In the genomic region with DNA sequence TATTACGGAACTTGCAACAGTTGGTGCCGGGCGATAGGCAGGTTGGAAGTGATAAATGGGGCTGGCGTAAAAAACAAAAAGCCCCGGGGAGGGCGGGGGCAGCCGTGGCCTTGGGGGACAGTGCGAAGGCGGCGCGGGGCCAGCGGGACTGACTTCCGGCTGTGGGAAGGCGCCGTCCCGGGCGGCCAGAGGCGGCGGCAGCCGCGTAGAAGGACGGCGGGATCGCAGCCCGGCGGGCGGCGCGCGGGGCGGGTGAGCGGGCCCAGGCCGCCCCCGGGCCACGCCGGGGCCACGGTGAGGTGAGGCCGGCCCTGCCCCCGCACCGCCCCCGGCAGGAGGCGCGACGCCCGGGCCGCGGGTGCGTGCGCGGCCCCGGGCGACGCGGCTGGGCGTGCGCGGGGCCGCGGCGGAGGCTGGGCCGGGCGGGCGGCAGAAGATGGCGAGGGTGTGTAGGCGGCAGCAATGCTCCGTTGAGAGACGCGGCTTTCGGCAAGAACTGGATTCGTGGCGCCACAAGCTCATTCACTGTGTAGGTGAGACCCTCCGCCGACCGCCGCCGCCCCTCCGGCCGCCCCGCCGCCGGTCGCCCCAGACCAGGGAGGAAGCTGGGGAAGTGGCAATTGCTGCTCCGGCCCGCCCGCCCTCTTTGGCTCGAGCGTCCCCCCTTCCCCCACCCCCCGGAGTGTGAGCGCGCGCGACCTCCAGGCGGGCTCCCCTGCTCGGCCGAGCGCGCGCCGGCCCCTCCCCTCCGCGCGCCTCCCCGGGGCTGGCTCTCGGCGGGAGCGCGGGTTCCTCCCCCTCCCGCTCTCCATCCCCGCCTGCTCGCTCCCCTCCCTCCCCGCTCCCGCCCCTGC, we compare ENCODE assay signal across 1 cellular context.
TF ChIP-seq lines count a peak whose summit lies in the region.

A gene (plus strand): TSS at position 432 of the 854 bp plus-strand sequence. CDS start 116,760 bp downstream, outside the sequence.

TF ChIP-seq in HepG2, 621 proteins besides CTCF, POLR2A, EP300 and RAD21 (continued from another document and continues in another):
- TF ChIP-seq CHCHD3 (CRISPR knock-in tag; IDR thresholded peaks at IDR 0.05) (no peak), ZNF841 (CRISPR knock-in tag; IDR thresholded peaks at IDR 0.05; ENCODE audit: borderline replicate concordance) (no peak), ZNF235 (CRISPR knock-in tag; IDR thresholded peaks at IDR 0.05; ENCODE audit: borderline replicate concordance) (0 out of 2 replicates have a peak, but pooled peaks have one; percentile 70), KLF13 (CRISPR knock-in tag; IDR thresholded peaks at IDR 0.05) (no peak), NONO (IDR thresholded peaks at IDR 0.05) (no peak), NONO (CRISPR knock-in tag; conservative IDR thresholded peaks at IDR 0.05) (0 out of 2 replicates have a peak, but pooled peaks have one; percentile 6), ZNF660 (CRISPR knock-in tag; IDR thresholded peaks at IDR 0.05; ENCODE audit: borderline replicate concordance, low read depth) (no peak), ZNF747 (CRISPR knock-in tag; IDR thresholded peaks at IDR 0.05; ENCODE audit: borderline replicate concordance) (no peak), ZNF83 (CRISPR knock-in tag; IDR thresholded peaks at IDR 0.05; ENCODE audit: borderline replicate concordance) (no peak), STAG1 (CRISPR knock-in tag; IDR thresholded peaks at IDR 0.05) (peak; percentile 10; the same call in 1 of the 2 replicates), GTF3A (CRISPR knock-in tag; conservative IDR thresholded peaks at IDR 0.05) (no peak), ZFY (CRISPR knock-in tag; IDR thresholded peaks at IDR 0.05) (peak; percentile 76), ZNF205 (CRISPR knock-in tag; IDR thresholded peaks at IDR 0.05) (no peak), ZNF337 (CRISPR knock-in tag; IDR thresholded peaks at IDR 0.05; ENCODE audit: borderline replicate concordance, low read depth) (no peak), SP4 (CRISPR knock-in tag; IDR thresholded peaks at IDR 0.05) (peak; percentile 40; the same call in 1 of the 2 replicates), AGO1 (IDR thresholded peaks at IDR 0.05; ENCODE audit: low read depth, low read length, poor library complexity, severe bottlenecking) (no peak), ZNF674 (CRISPR knock-in tag; IDR thresholded peaks at IDR 0.05; ENCODE audit: low read depth) (no peak)
- TF ChIP-seq, protein P1, sequence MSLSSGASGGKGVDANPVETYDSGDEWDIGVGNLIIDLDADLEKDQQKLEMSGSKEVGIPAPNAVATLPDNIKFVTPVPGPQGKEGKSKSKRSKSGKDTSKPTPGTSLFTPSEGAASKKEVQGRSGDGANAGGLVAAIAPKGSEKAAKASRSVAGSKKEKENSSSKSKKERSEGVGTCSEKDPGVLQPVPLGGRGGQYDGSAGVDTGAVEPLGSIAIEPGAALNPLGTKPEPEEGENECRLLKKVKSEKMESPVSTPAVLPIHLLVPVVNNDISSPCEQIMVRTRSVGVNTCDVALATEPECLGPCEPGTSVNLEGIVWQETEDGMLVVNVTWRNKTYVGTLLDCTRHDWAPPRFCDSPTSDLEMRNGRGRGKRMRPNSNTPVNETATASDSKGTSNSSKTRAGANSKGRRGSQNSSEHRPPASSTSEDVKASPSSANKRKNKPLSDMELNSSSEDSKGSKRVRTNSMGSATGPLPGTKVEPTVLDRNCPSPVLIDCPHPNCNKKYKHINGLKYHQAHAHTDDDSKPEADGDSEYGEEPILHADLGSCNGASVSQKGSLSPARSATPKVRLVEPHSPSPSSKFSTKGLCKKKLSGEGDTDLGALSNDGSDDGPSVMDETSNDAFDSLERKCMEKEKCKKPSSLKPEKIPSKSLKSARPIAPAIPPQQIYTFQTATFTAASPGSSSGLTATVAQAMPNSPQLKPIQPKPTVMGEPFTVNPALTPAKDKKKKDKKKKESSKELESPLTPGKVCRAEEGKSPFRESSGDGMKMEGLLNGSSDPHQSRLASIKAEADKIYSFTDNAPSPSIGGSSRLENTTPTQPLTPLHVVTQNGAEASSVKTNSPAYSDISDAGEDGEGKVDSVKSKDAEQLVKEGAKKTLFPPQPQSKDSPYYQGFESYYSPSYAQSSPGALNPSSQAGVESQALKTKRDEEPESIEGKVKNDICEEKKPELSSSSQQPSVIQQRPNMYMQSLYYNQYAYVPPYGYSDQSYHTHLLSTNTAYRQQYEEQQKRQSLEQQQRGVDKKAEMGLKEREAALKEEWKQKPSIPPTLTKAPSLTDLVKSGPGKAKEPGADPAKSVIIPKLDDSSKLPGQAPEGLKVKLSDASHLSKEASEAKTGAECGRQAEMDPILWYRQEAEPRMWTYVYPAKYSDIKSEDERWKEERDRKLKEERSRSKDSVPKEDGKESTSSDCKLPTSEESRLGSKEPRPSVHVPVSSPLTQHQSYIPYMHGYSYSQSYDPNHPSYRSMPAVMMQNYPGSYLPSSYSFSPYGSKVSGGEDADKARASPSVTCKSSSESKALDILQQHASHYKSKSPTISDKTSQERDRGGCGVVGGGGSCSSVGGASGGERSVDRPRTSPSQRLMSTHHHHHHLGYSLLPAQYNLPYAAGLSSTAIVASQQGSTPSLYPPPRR (CRISPR knock-in tag; IDR thresholded peaks at IDR 0.05; ENCODE audit: borderline replicate concordance) = 0 out of 2 replicates have a peak, but pooled peaks have one; percentile 31
- TF ChIP-seq, protein P2, sequence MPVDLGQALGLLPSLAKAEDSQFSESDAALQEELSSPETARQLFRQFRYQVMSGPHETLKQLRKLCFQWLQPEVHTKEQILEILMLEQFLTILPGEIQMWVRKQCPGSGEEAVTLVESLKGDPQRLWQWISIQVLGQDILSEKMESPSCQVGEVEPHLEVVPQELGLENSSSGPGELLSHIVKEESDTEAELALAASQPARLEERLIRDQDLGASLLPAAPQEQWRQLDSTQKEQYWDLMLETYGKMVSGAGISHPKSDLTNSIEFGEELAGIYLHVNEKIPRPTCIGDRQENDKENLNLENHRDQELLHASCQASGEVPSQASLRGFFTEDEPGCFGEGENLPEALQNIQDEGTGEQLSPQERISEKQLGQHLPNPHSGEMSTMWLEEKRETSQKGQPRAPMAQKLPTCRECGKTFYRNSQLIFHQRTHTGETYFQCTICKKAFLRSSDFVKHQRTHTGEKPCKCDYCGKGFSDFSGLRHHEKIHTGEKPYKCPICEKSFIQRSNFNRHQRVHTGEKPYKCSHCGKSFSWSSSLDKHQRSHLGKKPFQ (CRISPR knock-in tag; IDR thresholded peaks at IDR 0.05; ENCODE audit: insufficient replicate concordance) = no peak
- TF ChIP-seq, protein P3, sequence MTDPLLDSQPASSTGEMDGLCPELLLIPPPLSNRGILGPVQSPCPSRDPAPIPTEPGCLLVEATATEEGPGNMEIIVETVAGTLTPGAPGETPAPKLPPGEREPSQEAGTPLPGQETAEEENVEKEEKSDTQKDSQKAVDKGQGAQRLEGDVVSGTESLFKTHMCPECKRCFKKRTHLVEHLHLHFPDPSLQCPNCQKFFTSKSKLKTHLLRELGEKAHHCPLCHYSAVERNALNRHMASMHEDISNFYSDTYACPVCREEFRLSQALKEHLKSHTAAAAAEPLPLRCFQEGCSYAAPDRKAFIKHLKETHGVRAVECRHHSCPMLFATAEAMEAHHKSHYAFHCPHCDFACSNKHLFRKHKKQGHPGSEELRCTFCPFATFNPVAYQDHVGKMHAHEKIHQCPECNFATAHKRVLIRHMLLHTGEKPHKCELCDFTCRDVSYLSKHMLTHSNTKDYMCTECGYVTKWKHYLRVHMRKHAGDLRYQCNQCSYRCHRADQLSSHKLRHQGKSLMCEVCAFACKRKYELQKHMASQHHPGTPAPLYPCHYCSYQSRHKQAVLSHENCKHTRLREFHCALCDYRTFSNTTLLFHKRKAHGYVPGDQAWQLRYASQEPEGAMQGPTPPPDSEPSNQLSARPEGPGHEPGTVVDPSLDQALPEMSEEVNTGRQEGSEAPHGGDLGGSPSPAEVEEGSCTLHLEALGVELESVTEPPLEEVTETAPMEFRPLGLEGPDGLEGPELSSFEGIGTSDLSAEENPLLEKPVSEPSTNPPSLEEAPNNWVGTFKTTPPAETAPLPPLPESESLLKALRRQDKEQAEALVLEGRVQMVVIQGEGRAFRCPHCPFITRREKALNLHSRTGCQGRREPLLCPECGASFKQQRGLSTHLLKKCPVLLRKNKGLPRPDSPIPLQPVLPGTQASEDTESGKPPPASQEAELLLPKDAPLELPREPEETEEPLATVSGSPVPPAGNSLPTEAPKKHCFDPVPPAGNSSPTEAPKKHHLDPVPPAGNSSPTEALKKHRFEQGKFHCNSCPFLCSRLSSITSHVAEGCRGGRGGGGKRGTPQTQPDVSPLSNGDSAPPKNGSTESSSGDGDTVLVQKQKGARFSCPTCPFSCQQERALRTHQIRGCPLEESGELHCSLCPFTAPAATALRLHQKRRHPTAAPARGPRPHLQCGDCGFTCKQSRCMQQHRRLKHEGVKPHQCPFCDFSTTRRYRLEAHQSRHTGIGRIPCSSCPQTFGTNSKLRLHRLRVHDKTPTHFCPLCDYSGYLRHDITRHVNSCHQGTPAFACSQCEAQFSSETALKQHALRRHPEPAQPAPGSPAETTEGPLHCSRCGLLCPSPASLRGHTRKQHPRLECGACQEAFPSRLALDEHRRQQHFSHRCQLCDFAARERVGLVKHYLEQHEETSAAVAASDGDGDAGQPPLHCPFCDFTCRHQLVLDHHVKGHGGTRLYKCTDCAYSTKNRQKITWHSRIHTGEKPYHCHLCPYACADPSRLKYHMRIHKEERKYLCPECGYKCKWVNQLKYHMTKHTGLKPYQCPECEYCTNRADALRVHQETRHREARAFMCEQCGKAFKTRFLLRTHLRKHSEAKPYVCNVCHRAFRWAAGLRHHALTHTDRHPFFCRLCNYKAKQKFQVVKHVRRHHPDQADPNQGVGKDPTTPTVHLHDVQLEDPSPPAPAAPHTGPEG (CRISPR knock-in tag; IDR thresholded peaks at IDR 0.05) = peak; percentile 95
- TF ChIP-seq, protein P4, sequence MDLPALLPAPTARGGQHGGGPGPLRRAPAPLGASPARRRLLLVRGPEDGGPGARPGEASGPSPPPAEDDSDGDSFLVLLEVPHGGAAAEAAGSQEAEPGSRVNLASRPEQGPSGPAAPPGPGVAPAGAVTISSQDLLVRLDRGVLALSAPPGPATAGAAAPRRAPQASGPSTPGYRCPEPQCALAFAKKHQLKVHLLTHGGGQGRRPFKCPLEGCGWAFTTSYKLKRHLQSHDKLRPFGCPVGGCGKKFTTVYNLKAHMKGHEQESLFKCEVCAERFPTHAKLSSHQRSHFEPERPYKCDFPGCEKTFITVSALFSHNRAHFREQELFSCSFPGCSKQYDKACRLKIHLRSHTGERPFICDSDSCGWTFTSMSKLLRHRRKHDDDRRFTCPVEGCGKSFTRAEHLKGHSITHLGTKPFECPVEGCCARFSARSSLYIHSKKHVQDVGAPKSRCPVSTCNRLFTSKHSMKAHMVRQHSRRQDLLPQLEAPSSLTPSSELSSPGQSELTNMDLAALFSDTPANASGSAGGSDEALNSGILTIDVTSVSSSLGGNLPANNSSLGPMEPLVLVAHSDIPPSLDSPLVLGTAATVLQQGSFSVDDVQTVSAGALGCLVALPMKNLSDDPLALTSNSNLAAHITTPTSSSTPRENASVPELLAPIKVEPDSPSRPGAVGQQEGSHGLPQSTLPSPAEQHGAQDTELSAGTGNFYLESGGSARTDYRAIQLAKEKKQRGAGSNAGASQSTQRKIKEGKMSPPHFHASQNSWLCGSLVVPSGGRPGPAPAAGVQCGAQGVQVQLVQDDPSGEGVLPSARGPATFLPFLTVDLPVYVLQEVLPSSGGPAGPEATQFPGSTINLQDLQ (CRISPR knock-in tag; IDR thresholded peaks at IDR 0.05) = no peak
- TF ChIP-seq, protein P5, sequence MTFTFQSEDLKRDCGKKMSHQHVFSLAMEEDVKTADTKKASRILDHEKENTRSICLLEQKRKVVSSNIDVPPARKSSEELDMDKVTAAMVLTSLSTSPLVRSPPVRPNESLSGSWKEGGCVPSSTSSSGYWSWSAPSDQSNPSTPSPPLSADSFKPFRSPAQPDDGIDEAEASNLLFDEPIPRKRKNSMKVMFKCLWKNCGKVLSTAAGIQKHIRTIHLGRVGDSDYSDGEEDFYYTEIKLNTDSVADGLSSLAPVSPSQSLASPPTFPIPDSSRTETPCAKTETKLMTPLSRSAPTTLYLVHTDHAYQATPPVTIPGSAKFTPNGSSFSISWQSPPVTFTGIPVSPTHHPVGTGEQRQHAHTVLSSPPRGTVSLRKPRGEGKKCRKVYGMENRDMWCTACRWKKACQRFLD (CRISPR knock-in tag; IDR thresholded peaks at IDR 0.05; ENCODE audit: borderline replicate concordance) = no peak
- TF ChIP-seq, protein P6, sequence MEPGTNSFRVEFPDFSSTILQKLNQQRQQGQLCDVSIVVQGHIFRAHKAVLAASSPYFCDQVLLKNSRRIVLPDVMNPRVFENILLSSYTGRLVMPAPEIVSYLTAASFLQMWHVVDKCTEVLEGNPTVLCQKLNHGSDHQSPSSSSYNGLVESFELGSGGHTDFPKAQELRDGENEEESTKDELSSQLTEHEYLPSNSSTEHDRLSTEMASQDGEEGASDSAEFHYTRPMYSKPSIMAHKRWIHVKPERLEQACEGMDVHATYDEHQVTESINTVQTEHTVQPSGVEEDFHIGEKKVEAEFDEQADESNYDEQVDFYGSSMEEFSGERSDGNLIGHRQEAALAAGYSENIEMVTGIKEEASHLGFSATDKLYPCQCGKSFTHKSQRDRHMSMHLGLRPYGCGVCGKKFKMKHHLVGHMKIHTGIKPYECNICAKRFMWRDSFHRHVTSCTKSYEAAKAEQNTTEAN (CRISPR knock-in tag; conservative IDR thresholded peaks at IDR 0.05) = 0 out of 2 replicates have a peak, but pooled peaks have one; percentile 41
- TF ChIP-seq, protein P7, sequence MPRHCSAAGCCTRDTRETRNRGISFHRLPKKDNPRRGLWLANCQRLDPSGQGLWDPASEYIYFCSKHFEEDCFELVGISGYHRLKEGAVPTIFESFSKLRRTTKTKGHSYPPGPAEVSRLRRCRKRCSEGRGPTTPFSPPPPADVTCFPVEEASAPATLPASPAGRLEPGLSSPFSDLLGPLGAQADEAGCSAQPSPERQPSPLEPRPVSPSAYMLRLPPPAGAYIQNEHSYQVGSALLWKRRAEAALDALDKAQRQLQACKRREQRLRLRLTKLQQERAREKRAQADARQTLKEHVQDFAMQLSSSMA (CRISPR knock-in tag; IDR thresholded peaks at IDR 0.05) = no peak
